In the genomic region with DNA sequence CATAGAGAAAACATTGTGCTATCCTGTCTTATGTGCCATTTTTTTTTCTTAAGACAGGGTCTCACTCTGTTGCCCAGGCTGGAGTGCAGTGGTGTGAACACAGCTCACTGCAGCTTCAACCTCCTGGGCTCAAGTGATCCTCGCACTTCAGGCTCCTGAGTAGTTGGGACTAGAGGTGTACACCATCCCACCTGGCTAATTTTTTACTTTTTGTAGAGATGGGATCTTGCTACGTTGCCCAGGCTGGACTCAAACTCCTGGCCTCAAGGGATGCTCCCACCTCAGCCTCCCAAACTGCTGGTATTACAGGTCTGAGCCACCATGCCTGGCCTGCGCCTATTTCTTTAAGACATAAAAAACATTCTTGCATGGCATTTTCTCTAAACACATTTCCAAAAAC, we compare ENCODE assay signal across 26 cellular contexts. TPM values are rescaled to one million over a fixed set of nuclear protein-coding genes. Genes with fewer than 3 reads are reported as not detected.
A peak's percentile ranks its signal among the peaks of the same experiment; 100 is the strongest.
DNase-seq lines count a peak whose midpoint lies in the region; ATAC-seq, FAIRE-seq and TF ChIP-seq lines count a peak whose summit lies in the region.
"Had no signal": no experiment of that assay in that cellular context is flagged by ENCODE, and none has a peak within 500 bp of the region (broad histone marks: within the 10 kb centered on the region; RNA-seq: fewer than 3 reads in every experiment).

No MANE protein-coding gene starts in this region.

- TF ChIP-seq POLR2A in A549 (IDR thresholded peaks at IDR 0.05; ENCODE audit: low read length) (no peak), testis (IDR thresholded peaks at IDR 0.05) (no peak), heart left ventricle (IDR thresholded peaks at IDR 0.05) (no peak)

- no peak for DNase-seq in A549 (ENCODE audit: low read depth in 1 of 2, low spot score in 1 of 2)
- no peak for DNase-seq in WTC11 (ENCODE audit: low spot score)
- peak; percentile 14 for DNase-seq in lung (ENCODE audit: low spot score)
- peak; percentile 4 for DNase-seq in type B pancreatic cell (ENCODE audit: extremely low spot score, unreplicated experiment)
- no peak for DNase-seq in testis
- no peak for DNase-seq in nephron progenitor cell
- DNase-seq in heart left ventricle, result no peak
- DNase-seq: 8988T; C1 segment of cervical spinal cord; Calu3; CD4-positive, alpha-beta memory T cell; COR-L47; DMS53; DMS79 treated with DMSO at 0.1 percent for 48 hours; GF-D8; H9; HFFc6 had no signal

- peaks cover 9% of the 10 kb centered on the region; the same call in 2 of the 3 replicates for H3K9me3 ChIP-seq in A549
- no peaks in the 10 kb centered on the region for H3K9me3 ChIP-seq in lung (ENCODE audit: control insufficient read depth in 2 of 2, insufficient read depth in 1 of 2, low read length in 1 of 2)
- no peaks in the 10 kb centered on the region for H3K9me3 ChIP-seq in testis
- no peaks in the 10 kb centered on the region for H3K9me3 ChIP-seq in heart left ventricle

- H3K9me3 Mint-ChIP-seq in WTC11 (peaks cover 11% of the 10 kb centered on the region), type B pancreatic cell (peaks cover 6% of the 10 kb centered on the region), nephron progenitor cell (peaks cover 14% of the 10 kb centered on the region)
- H3K9me3 Mint-ChIP-seq: GM23338, H9, HFFc6 had no signal

- H3K36me3 Mint-ChIP-seq in WTC11, result peaks cover 3% of the 10 kb centered on the region; the same call in 1 of the 2 replicates
- peaks cover 4% of the 10 kb centered on the region for H3K36me3 Mint-ChIP-seq in type B pancreatic cell
- H3K36me3 Mint-ChIP-seq in nephron progenitor cell (ENCODE audit: low read depth), result peaks cover 4% of the 10 kb centered on the region
- H3K36me3 Mint-ChIP-seq: CD4-positive, alpha-beta memory T cell had no signal

- H3K4me3 Mint-ChIP-seq in WTC11, result no peak overlapping the region
- no peak overlapping the region for H3K4me3 Mint-ChIP-seq in type B pancreatic cell
- no peak overlapping the region for H3K4me3 Mint-ChIP-seq in nephron progenitor cell
- H3K4me3 Mint-ChIP-seq: CD4-positive, alpha-beta memory T cell; GM23338; H9; HFFc6 had no signal

- no peak for TF ChIP-seq RAD21 in A549 (conservative IDR thresholded peaks at IDR 0.05 in 1 of 2, IDR thresholded peaks at IDR 0.05 in 1 of 2)

- POLR2A ChIA-PET in A549 (lab: Yijun Ruan, JAX) (no interaction called here), WTC11 (lab: Charles Lee) (no interaction called here)

- no peaks in the 10 kb centered on the region for H3K27me3 Mint-ChIP-seq in WTC11 (ENCODE audit: low read depth)
- H3K27me3 Mint-ChIP-seq in type B pancreatic cell, result no peaks in the 10 kb centered on the region
- no peaks in the 10 kb centered on the region for H3K27me3 Mint-ChIP-seq in nephron progenitor cell (ENCODE audit: low read depth, poor library complexity)

- ATAC-seq in A549 (no peak), WTC11 (no peak), lung (ENCODE audit: insufficient read depth, low FRiP score) (no peak), heart left ventricle (no peak)
- ATAC-seq: GM23338, HCT116 had no signal

- no peak overlapping the region for H3K4me2 ChIP-seq in A549
- H3K4me2 ChIP-seq: GM23338 had no signal

- no peaks in the 10 kb centered on the region for H3K27me3 ChIP-seq in lung (ENCODE audit: control insufficient read depth, insufficient read depth)
- no peaks in the 10 kb centered on the region for H3K27me3 ChIP-seq in testis
- H3K27me3 ChIP-seq in heart left ventricle, result peaks cover 0 to 6% (median 0%) of the 10 kb centered on the region in 9 donors

- H3K27ac Mint-ChIP-seq in WTC11, result no peak overlapping the region
- no peak overlapping the region for H3K27ac Mint-ChIP-seq in type B pancreatic cell
- H3K27ac Mint-ChIP-seq in nephron progenitor cell, result no peak overlapping the region
- H3K27ac Mint-ChIP-seq: CD4-positive, alpha-beta memory T cell; H9 had no signal

- CTCF ChIA-PET in A549 (lab: Yijun Ruan, JAX) (no interaction called here), WTC11 (lab: Charles Lee) (interaction anchor here (0.5 kb wide), 1 partner anchor 227 kb away, joined by 3 read pairs; no protein-coding TSS in a partner anchor)

- H3K27ac ChIP-seq in A549 (peak overlapping the region; percentile 48 to 76; a peak in 3 of 6 replicates), lung (ENCODE audit: low read depth in 1 of 2, low read length in 1 of 2) (no peak overlapping the region), testis (no peak overlapping the region), heart left ventricle (no peak overlapping the region)

- peaks cover 13% of the 10 kb centered on the region for H3K4me1 ChIP-seq in A549
- H3K4me1 ChIP-seq in lung (ENCODE audit: control insufficient read depth in 2 of 2, insufficient read depth in 2 of 2, low read length in 2 of 2), result no peaks in the 10 kb centered on the region
- H3K4me1 ChIP-seq in testis, result peaks cover 7% of the 10 kb centered on the region
- peaks cover 0 to 9% (median under 1%) of the 10 kb centered on the region in 12 donors for H3K4me1 ChIP-seq in heart left ventricle

- no peak overlapping the region for H3K4me3 ChIP-seq in A549
- H3K4me3 ChIP-seq in lung, result no peak overlapping the region
- no peak overlapping the region for H3K4me3 ChIP-seq in testis
- H3K4me3 ChIP-seq in heart left ventricle, result no peak overlapping the region
- H3K4me3 ChIP-seq: GM23338 had no signal

- TF ChIP-seq EP300 in A549 (IDR thresholded peaks at IDR 0.05), result no peak

- H3K36me3 ChIP-seq in lung (ENCODE audit: control insufficient read depth in 2 of 2, insufficient read depth in 2 of 2, low read length in 2 of 2) (no peaks in the 10 kb centered on the region), testis (ENCODE audit: low read depth, missing control alignments) (no peaks in the 10 kb centered on the region), heart left ventricle (no peaks in the 10 kb centered on the region)

- WGBS in A549 (ENCODE audit: missing lambda C conversion rate), result 78% methylated on average over 3 of the region's 3 CpGs
- 73 to 88% methylated on average over 3 of the region's 3 CpGs for WGBS in lung, 2 donors
- 72 to 100% methylated on average over 3 of the region's 3 CpGs for WGBS in testis, 2 donors
- WGBS in heart left ventricle, 4 donors, result 61 to 82% (median 73%) methylated on average over 3 of the region's 3 CpGs

- no peak for TF ChIP-seq CTCF in A549 (IDR thresholded peaks at IDR 0.05)
- TF ChIP-seq CTCF in WTC11 (IDR thresholded peaks at IDR 0.05), result no peak
- TF ChIP-seq CTCF in lung (IDR thresholded peaks at IDR 0.05; ENCODE audit: control extremely low read depth, extremely low read depth), result no peak
- no peak for TF ChIP-seq CTCF in type B pancreatic cell (conservative IDR thresholded peaks at IDR 0.05)
- no peak for TF ChIP-seq CTCF in testis (IDR thresholded peaks at IDR 0.05)
- TF ChIP-seq CTCF in nephron progenitor cell (IDR thresholded peaks at IDR 0.05), result no peak
- no peak for TF ChIP-seq CTCF in heart left ventricle (IDR thresholded peaks at IDR 0.05)

- H3K4me1 Mint-ChIP-seq in WTC11, result peaks cover 8% of the 10 kb centered on the region
- H3K4me1 Mint-ChIP-seq in type B pancreatic cell (ENCODE audit: unreplicated experiment), result peaks cover 21% of the 10 kb centered on the region
- peaks cover 16% of the 10 kb centered on the region for H3K4me1 Mint-ChIP-seq in nephron progenitor cell

- FAIRE-seq in A549 (lab: Jason Lieb, UNC), result no peak
- FAIRE-seq: GM12891, GM18507 had no signal

- intact Hi-C loops in testis (cut with DNase I; ENCODE audit: low total_unique reads) (no loop called here), heart left ventricle (cut with DNase I) (loop anchor here in 8 of 10 donors (5.0 to 10.0 kb wide), 7 partner anchors 75 to 685 kb away; partner anchors contain the start of gene BAMBI (in 1 of the 8))

TF ChIP-seq in A549, 52 proteins besides CTCF, POLR2A, EP300 and RAD21 (continues in another document):
- TF ChIP-seq KDM1A (IDR thresholded peaks at IDR 0.05; ENCODE audit: low read depth) (no peak), MAZ (IDR thresholded peaks at IDR 0.05; ENCODE audit: borderline replicate concordance, low read depth, low read length) (no peak), JUNB (IDR thresholded peaks at IDR 0.05) (no peak), CHD4 (IDR thresholded peaks at IDR 0.05; ENCODE audit: borderline replicate concordance) (no peak), SREBF2 (IDR thresholded peaks at IDR 0.05) (no peak), NPAS2 (CRISPR knock-in tag; IDR thresholded peaks at IDR 0.05; ENCODE audit: borderline replicate concordance) (no peak), ATOH8 (CRISPR knock-in tag; IDR thresholded peaks at IDR 0.05; ENCODE audit: low read depth) (no peak)

TF ChIP-seq in WTC11, 78 proteins besides CTCF, POLR2A, EP300 and RAD21:
- TF ChIP-seq, protein P1, sequence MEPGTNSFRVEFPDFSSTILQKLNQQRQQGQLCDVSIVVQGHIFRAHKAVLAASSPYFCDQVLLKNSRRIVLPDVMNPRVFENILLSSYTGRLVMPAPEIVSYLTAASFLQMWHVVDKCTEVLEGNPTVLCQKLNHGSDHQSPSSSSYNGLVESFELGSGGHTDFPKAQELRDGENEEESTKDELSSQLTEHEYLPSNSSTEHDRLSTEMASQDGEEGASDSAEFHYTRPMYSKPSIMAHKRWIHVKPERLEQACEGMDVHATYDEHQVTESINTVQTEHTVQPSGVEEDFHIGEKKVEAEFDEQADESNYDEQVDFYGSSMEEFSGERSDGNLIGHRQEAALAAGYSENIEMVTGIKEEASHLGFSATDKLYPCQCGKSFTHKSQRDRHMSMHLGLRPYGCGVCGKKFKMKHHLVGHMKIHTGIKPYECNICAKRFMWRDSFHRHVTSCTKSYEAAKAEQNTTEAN (CRISPR knock-in tag; IDR thresholded peaks at IDR 0.05), result no peak
- TF ChIP-seq ZNF121 (CRISPR knock-in tag; IDR thresholded peaks at IDR 0.05), result peak; percentile 58; the same call in 1 of the 2 replicates

RNA-seq across cellular contexts. Expression of gene LYZL1, which starts 20.6 kb away (rescaled TPM):
- polyA plus RNA-seq in A549 (2011; rRNA removed) (not detected in 2 replicates), A549 (2017; fragmentation: RNase III; extraction: RNeasy Plus Mini Kit Qiagen cat#74134 plus additional on column Dnase treatment) (not detected in 3 replicates), lung (not detected), testis (ENCODE audit: insufficient read depth, low read depth, low replicate concordance) (91.3 TPM), heart left ventricle (not detected)
- not detected in 2 replicates for polyA plus RNA-seq in A549 (2012; cell fraction: cytosol; rRNA removed)
- not detected in 2 replicates for polyA plus RNA-seq in A549 (2012; cell fraction: nucleus; rRNA removed)
- not detected in 2 replicates for polyA minus RNA-seq in A549 (2011; rRNA and poly(A)+ RNA removed)
- total RNA-seq in WTC11 (2021) (not detected in 3 replicates), lung (not detected), type B pancreatic cell (ENCODE audit: low replicate concordance) (not detected in 2 replicates), testis (10 to 100 TPM; 37.0 to 67.6 TPM), heart left ventricle (not detected)
- total RNA-seq: A673; Calu3; CD4-positive, alpha-beta memory T cell; Daoy; G401; GM23338; H4; H9; HFFc6 had no signal
- polyA plus RNA-seq: BJ; CD4-positive, alpha-beta memory T cell; GM23338 had no signal

Comparison
In these comparisons a context has a peak if more than half of its experiments do, and no peak if none do; other contexts are left out.
1. DNase-seq: peak in lung (single experiment) and type B pancreatic cell (single experiment); none in A549 (0 of 2), WTC11 (single experiment), testis (single experiment), nephron progenitor cell (single experiment) and heart left ventricle (0 of 5).
2. H3K27ac ChIP-seq: peak in A549 (2 of 2); none in lung (0 of 2), testis (0 of 2) and heart left ventricle (0 of 12).
3. RNA of gene LYZL1, which starts 20.6 kb away (total RNA-seq): 37.0 to 67.6 TPM in testis; not detected in WTC11, not detected in lung, not detected in type B pancreatic cell and not detected in heart left ventricle; every median in the first group is over 10 times any median in the second.